ENCODE assay signal across 14 cellular contexts in the genomic region with DNA sequence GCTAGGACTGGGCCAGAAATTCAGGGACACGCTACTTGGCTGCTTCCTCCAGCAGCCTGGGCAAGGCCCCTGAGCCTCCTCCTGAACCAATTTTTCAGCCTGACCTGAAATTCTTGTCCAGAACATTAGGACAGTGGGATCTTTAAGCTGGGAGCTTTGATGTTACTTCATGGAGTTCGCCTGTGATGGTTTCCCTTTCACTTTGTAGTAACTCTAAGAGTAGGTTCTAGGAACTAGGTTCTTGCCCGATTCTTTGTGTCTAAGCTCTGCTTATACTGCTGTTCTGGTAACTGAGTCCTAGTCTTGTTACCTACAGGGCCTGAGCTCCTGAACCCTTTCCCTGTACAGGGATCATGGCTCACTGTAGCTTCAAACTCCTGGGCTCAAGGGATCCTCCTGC.
DNase-seq lines count a peak whose midpoint lies in the region; ATAC-seq, FAIRE-seq and TF ChIP-seq lines count a peak whose summit lies in the region.
"Had no signal": no experiment of that assay in that cellular context is flagged by ENCODE, and none has a peak within 500 bp of the region (broad histone marks: within the 10 kb centered on the region; RNA-seq: fewer than 3 reads in every experiment).

No MANE protein-coding gene starts in this region.

- no peaks in the 10 kb centered on the region for H3K79me2 ChIP-seq in Karpas-422 (ENCODE audit: low read length)
- peaks cover 17% of the 10 kb centered on the region for H3K79me2 ChIP-seq in GM12878 (ENCODE audit: control insufficient read depth, insufficient read depth, low read length)

- H3K9me3 Mint-ChIP-seq in CD4-positive, CD25-positive, alpha-beta regulatory T cell = no peaks in the 10 kb centered on the region

- no peak for TF ChIP-seq RAD21 in GM12878 (IDR thresholded peaks at IDR 0.05; ENCODE audit: insufficient read depth, low read depth, low read length)

- peaks cover 4% of the 10 kb centered on the region for H3K27me3 Mint-ChIP-seq in CD4-positive, CD25-positive, alpha-beta regulatory T cell

- no peak for TF ChIP-seq EP300 in GM12878 (IDR thresholded peaks at IDR 0.05; ENCODE audit: borderline replicate concordance in 1 of 2, control insufficient read depth in 1 of 2, low read depth in 2 of 2, low read length in 2 of 2)

- no peaks in the 10 kb centered on the region for H3K9me2 ChIP-seq in Karpas-422 (replicated peaks; ENCODE audit: insufficient read depth, low read length)

- intact Hi-C loops in GM12878 (cut with micrococcal nuclease; ENCODE audit: unreplicated experiment) = no loop called here

- SMC1A ChIA-PET in GM12878 (lab: Charles Lee; ENCODE audit: uncharacterized antibody, unreplicated experiment) = interaction anchor here (0.9 to 16.8 kb wide), 10 partner anchors 12 to 129 kb away, joined by 3 to 275 read pairs (median 54); no protein-coding TSS in a partner anchor

- RAD21 ChIA-PET in GM12878 (lab: Charles Lee; ENCODE audit: unreplicated experiment) = interaction anchor here (1.0 to 14.6 kb wide), 8 partner anchors 11 to 418 kb away, joined by 4 to 308 read pairs (median 98); a partner anchor contains a TSS

- H3K9me3 ChIP-seq in CD4-positive, CD25-positive, alpha-beta regulatory T cell (ENCODE audit: control insufficient read depth in 2 of 2, low read length in 2 of 2) = no peaks in the 10 kb centered on the region
- H3K9me3 ChIP-seq in Karpas-422 (ENCODE audit: low read length) (no peaks in the 10 kb centered on the region), GM12878 (replicated peaks; ENCODE audit: control insufficient read depth, insufficient read depth, low read length) (peaks cover 2% of the 10 kb centered on the region; the same call in 2 of the 3 replicates)
- H3K9me3 ChIP-seq: Peyer's patch, vagina had no signal

- TF ChIP-seq CTCF in GM12865 (IDR thresholded peaks at IDR 0.05; ENCODE audit: insufficient read depth, low read depth, low read length, missing control alignments) (no peak), GM12878 (IDR thresholded peaks at IDR 0.05 in 2 of 3, conservative IDR thresholded peaks at IDR 0.05 in 1 of 3; ENCODE audit: control insufficient read depth in 2 of 3, extremely low read depth in 1 of 3, insufficient read depth in 1 of 3, low read depth in 3 of 3, low read length in 3 of 3) (no peak), RWPE1 (conservative IDR thresholded peaks at IDR 0.05; ENCODE audit: low read depth) (no peak)

- H4K20me1 ChIP-seq in Karpas-422 (ENCODE audit: insufficient read depth, low read depth, low read length) (no peaks in the 10 kb centered on the region), GM12878 (ENCODE audit: control insufficient read depth, insufficient read depth) (no peaks in the 10 kb centered on the region)

- WGBS in GM12878 (ENCODE audit: insufficient coverage, insufficient replicate concordance, low lambda C conversion rate, missing lambda C conversion rate) = 32% methylated on average over 3 of the region's 3 CpGs

- H3K4me2 ChIP-seq in Karpas-422 (ENCODE audit: low read depth, low read length, poor library complexity, severe bottlenecking) = peak overlapping the region; percentile 63
- peak overlapping the region; percentile 90 for H3K4me2 ChIP-seq in GM12878 (ENCODE audit: control insufficient read depth, insufficient read depth)

- BruUV-seq in GM12878 (replicated peaks; lab: Mats Ljungman, UMichigan) = no TSS peak

- no peaks in the 10 kb centered on the region for H3K36me3 Mint-ChIP-seq in CD4-positive, CD25-positive, alpha-beta regulatory T cell

- in situ Hi-C loops in GM12878 (cut with MboI) = loop anchor here (5.0 kb wide), 1 partner anchor 45 kb away; no protein-coding TSS in a partner anchor

- H3K27ac ChIP-seq in CD4-positive, CD25-positive, alpha-beta regulatory T cell (ENCODE audit: insufficient read depth, low read length, poor library complexity, severe bottlenecking) = no peak overlapping the region
- H3K27ac ChIP-seq in Karpas-422 (ENCODE audit: low read length) (no peak overlapping the region), GM12878 (ENCODE audit: control insufficient read depth, insufficient read depth) (peak overlapping the region; percentile 93), RWPE1 (no peak overlapping the region)
- H3K27ac ChIP-seq: vagina had no signal

- H3K27ac Mint-ChIP-seq in CD4-positive, CD25-positive, alpha-beta regulatory T cell = peak overlapping the region; percentile 94 to 97 (median 96)

- no peaks in the 10 kb centered on the region for H3K27me3 ChIP-seq in CD4-positive, CD25-positive, alpha-beta regulatory T cell (ENCODE audit: control insufficient read depth, insufficient read depth, low read length)
- no peaks in the 10 kb centered on the region for H3K27me3 ChIP-seq in Karpas-422 (ENCODE audit: low read length)
- no peaks in the 10 kb centered on the region for H3K27me3 ChIP-seq in GM12878 (replicated peaks in 1 of 2; ENCODE audit: control insufficient read depth in 2 of 2, insufficient read depth in 2 of 2, low read length in 1 of 2)
- H3K27me3 ChIP-seq: Peyer's patch, vagina had no signal

- peak in 1 of 3 donors; percentile 85 for DNase-seq in CD4-positive, CD25-positive, alpha-beta regulatory T cell
- DNase-seq in GM12865 (ENCODE audit: low read depth) (peak; percentile 64), Karpas-422 (no peak), GM12878 (ENCODE audit: low read depth, low spot score) (no peak), HCEC 1CT (no peak), RWPE1 (ENCODE audit: low spot score) (no peak)
- DNase-seq: activated CD4-positive, CD25-positive, alpha-beta regulatory T cell; glutamatergic neuron; NCI-H1417; NCI-H510A treated with DMSO at 0.1 percent for 48 hours; Peyer's patch had no signal

- ATAC-seq in CD4-positive, CD25-positive, alpha-beta regulatory T cell (ENCODE audit: low read depth in 2 of 2) = peak in 1 of 2 donors; percentile 14
- ATAC-seq in GM12878 (no peak), HG03460 (IDR thresholded peaks at IDR 0.05; ENCODE audit: unreplicated experiment) (no peak), HG02884 (IDR thresholded peaks at IDR 0.05; ENCODE audit: unreplicated experiment) (no peak)

- no peak overlapping the region for H2AFZ ChIP-seq in Karpas-422 (ENCODE audit: low read length)
- H2AFZ ChIP-seq in GM12878 (ENCODE audit: control insufficient read depth, low read depth, low read length) = peak overlapping the region; percentile 61

- H3K4me1 ChIP-seq in CD4-positive, CD25-positive, alpha-beta regulatory T cell (ENCODE audit: control insufficient read depth, insufficient read depth, low read length, poor library complexity, severe bottlenecking) = peaks cover 33% of the 10 kb centered on the region
- H3K4me1 ChIP-seq in Karpas-422 (ENCODE audit: low read length) (peaks cover 91% of the 10 kb centered on the region), GM12878 (ENCODE audit: control insufficient read depth, insufficient read depth, low read length) (peaks cover 51% of the 10 kb centered on the region)

- CTCF ChIA-PET in GM12878 (lab: Yijun Ruan, JAX) (interaction anchor here (1.0 to 12.4 kb wide), 12 partner anchors 22 to 132 kb away, joined by 3 to 166 read pairs (median 4); no protein-coding TSS in a partner anchor), RWPE1 (lab: Yijun Ruan, JAX) (interaction anchor here (1.6 kb wide), 1 partner anchor 45 kb away, joined by 4 read pairs; no protein-coding TSS in a partner anchor)

- H3K4me3 Mint-ChIP-seq in CD4-positive, CD25-positive, alpha-beta regulatory T cell = peak overlapping the region; percentile 39 to 86 (median 56)

- POLR2A ChIA-PET in GM12878 (lab: Charles Lee) (interaction anchor here (1.0 to 5.1 kb wide), 5 partner anchors 17 to 126 kb away, joined by 3 to 103 read pairs (median 4); no protein-coding TSS in a partner anchor), RWPE1 (lab: Yijun Ruan, JAX; ENCODE audit: low non-redundant PET) (no interaction called here)

- FAIRE-seq in GM12878 (lab: Jason Lieb, UNC) = no peak

- H3K9ac ChIP-seq in Karpas-422 (ENCODE audit: low read length) (peak overlapping the region; percentile 2), GM12878 (ENCODE audit: control insufficient read depth, insufficient read depth, low read length) (peak overlapping the region; percentile 54)

- peak overlapping the region; percentile 74 for H3K4me3 ChIP-seq in CD4-positive, CD25-positive, alpha-beta regulatory T cell (ENCODE audit: low read depth, low read length)
- peak overlapping the region; percentile 60 for H3K4me3 ChIP-seq in GM12865 (ENCODE audit: low read depth, low read length)
- peak overlapping the region; percentile 24; the same call in 1 of the 2 replicates for H3K4me3 ChIP-seq in Karpas-422 (ENCODE audit: low read length)
- peak overlapping the region; percentile 46; the same call in 1 of the 2 replicates for H3K4me3 ChIP-seq in GM12878
- H3K4me3 ChIP-seq: Peyer's patch, vagina had no signal

- TF ChIP-seq POLR2A in GM12878 (IDR thresholded peaks at IDR 0.05; ENCODE audit: low read depth, low read length) = no peak

- no peaks in the 10 kb centered on the region for H3K36me3 ChIP-seq in CD4-positive, CD25-positive, alpha-beta regulatory T cell (ENCODE audit: control insufficient read depth, insufficient read depth, low read length)
- no peaks in the 10 kb centered on the region for H3K36me3 ChIP-seq in Karpas-422 (ENCODE audit: insufficient read depth, low read length)
- no peaks in the 10 kb centered on the region for H3K36me3 ChIP-seq in GM12878 (ENCODE audit: control insufficient read depth in 2 of 2, insufficient read depth in 2 of 2, low read length in 1 of 2)
- H3K36me3 ChIP-seq: Peyer's patch, vagina had no signal

- H3K4me1 Mint-ChIP-seq in CD4-positive, CD25-positive, alpha-beta regulatory T cell = peaks cover 36 to 64% (median 41%) of the 10 kb centered on the region in 4 donors

TF ChIP-seq in GM12878, 131 proteins besides CTCF, POLR2A, EP300 and RAD21:
- TF ChIP-seq HDGF (IDR thresholded peaks at IDR 0.05) (no peak), PML (IDR thresholded peaks at IDR 0.05; ENCODE audit: low read length) (no peak), SREBF1 (IDR thresholded peaks at IDR 0.05; ENCODE audit: low read length) (no peak), CHD1 (IDR thresholded peaks at IDR 0.05; ENCODE audit: low read depth, low read length) (no peak), PAX5 (IDR thresholded peaks at IDR 0.05; ENCODE audit: borderline replicate concordance, low read depth, low read length) (no peak), SREBF2 (IDR thresholded peaks at IDR 0.05; ENCODE audit: low read length) (no peak), SPI1 (IDR thresholded peaks at IDR 0.05; ENCODE audit: borderline replicate concordance, insufficient read depth, low read depth, low read length) (no peak), SMAD1 (IDR thresholded peaks at IDR 0.05; ENCODE audit: low read depth, partially characterized antibody) (no peak), SUZ12 (IDR thresholded peaks at IDR 0.05; ENCODE audit: unreplicated experiment) (no peak), TCF3 (IDR thresholded peaks at IDR 0.05; ENCODE audit: borderline replicate concordance, insufficient read depth, low read depth, low read length) (no peak), STAT1 (conservative IDR thresholded peaks at IDR 0.05) (no peak)
- TF ChIP-seq, protein P1, sequence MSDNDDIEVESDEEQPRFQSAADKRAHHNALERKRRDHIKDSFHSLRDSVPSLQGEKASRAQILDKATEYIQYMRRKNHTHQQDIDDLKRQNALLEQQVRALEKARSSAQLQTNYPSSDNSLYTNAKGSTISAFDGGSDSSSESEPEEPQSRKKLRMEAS (IDR thresholded peaks at IDR 0.05; ENCODE audit: low read depth, low read length) = no peak

Comparison
In these comparisons a context has a peak if more than half of its experiments do, and no peak if none do; other contexts are left out.
1. H3K4me3 ChIP-seq: peak in every context shown above with its lines; median percentile 74 in CD4-positive, CD25-positive, alpha-beta regulatory T cell; 60 in GM12865; 46 in GM12878; 24 in Karpas-422.